In the genomic region with DNA sequence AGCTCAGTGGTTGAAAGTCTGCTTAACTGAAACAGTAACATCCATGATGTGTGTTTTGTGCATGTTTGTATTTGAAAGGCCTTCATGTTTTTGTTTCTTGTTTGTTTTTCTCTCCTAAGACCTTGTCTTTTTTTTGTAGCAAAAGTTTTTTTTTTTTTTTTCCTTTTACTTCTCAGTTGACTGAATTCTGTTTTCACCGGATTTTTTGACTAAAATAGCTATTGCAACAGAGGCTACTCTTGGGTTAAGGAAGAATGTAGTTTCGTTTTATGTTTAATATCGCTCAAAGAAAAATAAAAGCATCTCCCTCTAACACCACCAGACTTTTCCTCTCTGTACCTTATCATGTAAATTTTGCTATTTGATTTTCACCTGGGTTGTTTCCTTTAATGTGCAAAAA, we compare ENCODE assay signal across 10 cellular contexts. TPM values are rescaled to one million over a fixed set of nuclear protein-coding genes. Genes with fewer than 3 reads are reported as not detected.
A peak's percentile ranks its signal among the peaks of the same experiment; 100 is the strongest.
DNase-seq lines count a peak whose midpoint lies in the region; ATAC-seq and TF ChIP-seq lines count a peak whose summit lies in the region.
"Had no signal": no experiment of that assay in that cellular context is flagged by ENCODE, and none has a peak within 500 bp of the region (broad histone marks: within the 10 kb centered on the region; RNA-seq: fewer than 3 reads in every experiment).

No MANE protein-coding gene starts in this region.

- no peaks in the 10 kb centered on the region for H3K27me3 Mint-ChIP-seq in natural killer cell treated with Interleukin-12 subunit alpha and Interleukin-12 subunit beta and Interleukin-15 and Interleukin-18, amount 100 ng/mL, for 72 hours

- peak overlapping the region; percentile 30 to 87 (median 73); a peak in 21 of 22 replicates for H3K4me2 ChIP-seq in BLaER1 treated with 17β-estradiol and CSF1 and Interleukin-3, amounts not matched to agents 10 nM and 100 nM

- H3K36me3 ChIP-seq in BLaER1 treated with 17β-estradiol and CSF1 and Interleukin-3, amounts not matched to agents 10 nM and 100 nM, result peaks cover 64 to 95% (median 77%) of the 10 kb centered on the region in 11 experiments
- H3K36me3 ChIP-seq in HUES64 (ENCODE audit: insufficient read depth, low read length), result no peaks in the 10 kb centered on the region

- H3K4me1 ChIP-seq in BLaER1 treated with 17β-estradiol and CSF1 and Interleukin-3, amounts not matched to agents 10 nM and 100 nM, result peaks cover 36 to 46% (median 41%) of the 10 kb centered on the region in 10 experiments
- peaks cover 24% of the 10 kb centered on the region for H3K4me1 ChIP-seq in HUES64 (ENCODE audit: insufficient read depth, low read length)

- peak overlapping the region; percentile 94 to 96 for H3K27ac Mint-ChIP-seq in natural killer cell treated with Interleukin-12 subunit alpha and Interleukin-12 subunit beta and Interleukin-15 and Interleukin-18, amount 100 ng/mL, for 72 hours

- peaks cover 46 to 52% of the 10 kb centered on the region in 2 donors for H3K4me1 Mint-ChIP-seq in natural killer cell treated with Interleukin-12 subunit alpha and Interleukin-12 subunit beta and Interleukin-15 and Interleukin-18, amount 100 ng/mL, for 72 hours (ENCODE audit: low read depth in 2 of 2)

- peaks cover 45 to 66% (median 59%) of the 10 kb centered on the region in 11 experiments for H3K9me3 ChIP-seq in BLaER1 treated with 17β-estradiol and CSF1 and Interleukin-3, amounts not matched to agents 10 nM and 100 nM (replicated peaks in 1 of 11)
- H3K9me3 ChIP-seq in HUES64 (ENCODE audit: insufficient read depth, low read depth, low read length), result peaks cover 37% of the 10 kb centered on the region

- peak overlapping the region in 10 of 11 experiments; percentile 18 to 71 (median 55); a peak in 19 of 22 replicates for H3K9ac ChIP-seq in BLaER1 treated with 17β-estradiol and CSF1 and Interleukin-3, amounts not matched to agents 10 nM and 100 nM
- H3K9ac ChIP-seq in HUES64 (ENCODE audit: low read depth, low read length), result no peak overlapping the region

- no peak for ATAC-seq in natural killer cell treated with Interleukin-12 subunit alpha and Interleukin-12 subunit beta and Interleukin-15 and Interleukin-18, amount 100 ng/mL, for 72 hours

- H3K27me3 ChIP-seq in BLaER1 treated with 17β-estradiol and CSF1 and Interleukin-3, amounts not matched to agents 10 nM and 100 nM, result no peaks in the 10 kb centered on the region
- no peaks in the 10 kb centered on the region for H3K27me3 ChIP-seq in HUES64 (ENCODE audit: insufficient read depth, low read length)

- H3K4me3 ChIP-seq in BLaER1 treated with 17β-estradiol and CSF1 and Interleukin-3, amounts not matched to agents 10 nM and 100 nM, result peak overlapping the region in 8 of 10 experiments; percentile 8 to 44 (median 22); a peak in 9 of 20 replicates
- H3K4me3 ChIP-seq in HUES64 (ENCODE audit: low read length), result peak overlapping the region; percentile 33
- H3K4me3 ChIP-seq in choroid plexus epithelial cell (ENCODE audit: low read depth, low read length), result no peak overlapping the region

- no CpG with 5 or more reads among the region's 3 CpGs for WGBS in HUES64

- no peaks in the 10 kb centered on the region for H3K9me3 Mint-ChIP-seq in natural killer cell treated with Interleukin-12 subunit alpha and Interleukin-12 subunit beta and Interleukin-15 and Interleukin-18, amount 100 ng/mL, for 72 hours

- peak overlapping the region; percentile 79 for H3K4me3 Mint-ChIP-seq in natural killer cell treated with Interleukin-12 subunit alpha and Interleukin-12 subunit beta and Interleukin-15 and Interleukin-18, amount 100 ng/mL, for 72 hours

- DNase-seq in choroid plexus epithelial cell (ENCODE audit: low read depth) (peak; percentile 61), activated gamma-delta T cell treated with Interleukin-2 at 50 U/mL for 16 hours (no peak), OCI-M1 (lab: John Stamatoyannopoulos, UW) (no peak), NCI-H1436 treated with DMSO at 0.1 percent for 48 hours (lab: John Stamatoyannopoulos, UW) (no peak), midbrain (lab: John Stamatoyannopoulos, UW) (no peak)
- no peak for DNase-seq in natural killer cell treated with Interleukin-12 subunit alpha and Interleukin-12 subunit beta and Interleukin-15 and Interleukin-18, amount 100 ng/mL, for 72 hours (ENCODE audit: low spot score)
- DNase-seq: NCI-H82 had no signal

- no peak for TF ChIP-seq CTCF in choroid plexus epithelial cell (conservative IDR thresholded peaks at IDR 0.05; ENCODE audit: low read depth, low read length)

- peaks cover 51% of the 10 kb centered on the region for H3K36me3 Mint-ChIP-seq in natural killer cell treated with Interleukin-12 subunit alpha and Interleukin-12 subunit beta and Interleukin-15 and Interleukin-18, amount 100 ng/mL, for 72 hours

- peak overlapping the region; percentile 41 to 86 (median 75) for H3K27ac ChIP-seq in BLaER1 treated with 17β-estradiol and CSF1 and Interleukin-3, amounts not matched to agents 10 nM and 100 nM
- peak overlapping the region; percentile 16; the same call in 1 of the 2 replicates for H3K27ac ChIP-seq in HUES64 (ENCODE audit: low read depth, low read length)
- H3K27ac ChIP-seq: epithelial cell of prostate had no signal

- peaks cover 0 to 5% (median 0%) of the 10 kb centered on the region in 11 experiments; a peak in 1 of 22 replicates for H4K20me1 ChIP-seq in BLaER1 treated with 17β-estradiol and CSF1 and Interleukin-3, amounts not matched to agents 10 nM and 100 nM

RNA-seq across cellular contexts. Expression of a gene that starts 15.1 kb away (rescaled TPM):
- polyA plus RNA-seq in HUES64 (2013, experiment 1 of 2), result 0.05 TPM
- 0.06 TPM for polyA plus RNA-seq in HUES64 (2013, experiment 2 of 2)
- total RNA-seq in natural killer cell treated with Interleukin-12 subunit alpha and Interleukin-12 subunit beta and Interleukin-15 and Interleukin-18, amount 100 ng/mL, for 72 hours, result 100 to 1,000 TPM in 1 of 2 donors, 10 to 100 TPM in 1; 63.8 to 142 TPM

RNA-seq across cellular contexts. Expression of a gene that starts 46.2 kb away (rescaled TPM):
- not detected for polyA plus RNA-seq in HUES64 (2013, experiment 1 of 2)
- polyA plus RNA-seq in HUES64 (2013, experiment 2 of 2), result 0.38 TPM
- not detected for total RNA-seq in natural killer cell treated with Interleukin-12 subunit alpha and Interleukin-12 subunit beta and Interleukin-15 and Interleukin-18, amount 100 ng/mL, for 72 hours

RNA-seq across cellular contexts. Expression of a gene that starts 54.3 kb away (rescaled TPM):
- polyA plus RNA-seq in HUES64 (2013, experiment 1 of 2), result not detected
- polyA plus RNA-seq in HUES64 (2013, experiment 2 of 2), result not detected
- not detected for total RNA-seq in natural killer cell treated with Interleukin-12 subunit alpha and Interleukin-12 subunit beta and Interleukin-15 and Interleukin-18, amount 100 ng/mL, for 72 hours
